Comparison of ENCODE assay signal across 16 cellular contexts in the genomic region with DNA sequence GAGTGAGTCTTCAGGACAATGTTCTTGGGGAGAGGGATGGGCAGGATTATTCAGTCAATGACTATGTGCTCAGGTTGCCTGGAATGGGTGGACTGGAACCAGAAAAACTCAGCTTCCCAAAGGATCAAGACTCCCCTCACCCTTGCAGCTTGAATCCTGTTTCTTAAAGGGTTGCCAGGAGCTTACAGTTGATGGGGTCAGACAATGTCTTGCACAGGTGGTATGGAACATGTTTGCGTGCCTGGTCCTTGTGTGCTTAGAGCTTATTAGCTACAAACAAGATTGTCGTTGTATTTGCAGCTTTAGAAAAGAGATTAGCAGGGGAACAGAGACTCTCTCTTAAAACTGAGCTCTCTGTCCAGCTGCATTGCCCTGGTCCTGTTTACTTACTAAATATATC. TPM values are rescaled to one million over a fixed set of nuclear protein-coding genes. Genes with fewer than 3 reads are reported as not detected.
"Had no signal": no experiment of that assay in that cellular context is flagged by ENCODE, and none has a peak within 500 bp of the region (broad histone marks: within the 10 kb centered on the region; RNA-seq: fewer than 3 reads in every experiment).

No MANE protein-coding gene starts in this region.

- H3K79me2 ChIP-seq: parathyroid adenoma had no signal

- ATAC-seq: body of pancreas; left lung; mucosa of descending colon; naive thymus-derived CD4-positive, alpha-beta T cell; stimulated activated effector memory CD8-positive, alpha-beta T cell treated with anti-CD3 and anti-CD28 coated beads, Interleukin-12 subunit alpha, Interleukin-12 subunit beta, amount 100 ng/mL, for 72 hours had no signal

- H3K4me1 ChIP-seq: body of pancreas, left lung, parathyroid adenoma had no signal

- H3K36me3 ChIP-seq: esophagus squamous epithelium, left lung had no signal

- H3K4me3 ChIP-seq: body of pancreas, coronary artery, esophagus squamous epithelium, left lung, mucosa of descending colon had no signal

- H3K9me3 ChIP-seq: body of pancreas, esophagus squamous epithelium, left lung, mucosa of descending colon had no signal

- H2AFZ ChIP-seq: parathyroid adenoma had no signal

- H3K9ac ChIP-seq: parathyroid adenoma had no signal

- H3K27me3 ChIP-seq: esophagus squamous epithelium, left lung had no signal

- DNase-seq: activated CD4-positive, alpha-beta T cell treated with anti-CD3 and anti-CD28 coated beads for 48 hours; activated CD8-positive, alpha-beta memory T cell treated with anti-CD3 and anti-CD28 coated beads for 24 hours; activated naive CD8-positive, alpha-beta T cell treated with anti-CD3 and anti-CD28 coated beads for 36 hours; amygdala; body of pancreas; esophagus squamous epithelium; hippocampal formation; kidney; left lung; mucosa of descending colon; naive thymus-derived CD4-positive, alpha-beta T cell; stimulated activated CD4-positive, alpha-beta T cell treated with anti-CD3 and anti-CD28 coated beads, Interleukin-1b, Interleukin-23, amount 100 ng/mL, for 48 hours had no signal

- H3K27ac ChIP-seq: body of pancreas, coronary artery, esophagus squamous epithelium, left lung, parathyroid adenoma had no signal

RNA-seq across cellular contexts. Expression of a gene that starts 56.9 kb away (rescaled TPM):
- total RNA-seq: activated naive CD8-positive, alpha-beta T cell treated with anti-CD3 and anti-CD28 coated beads for 36 hours; activated T-helper 1 cell treated with anti-CD3 and anti-CD28 coated beads, Interleukin-12 subunit alpha, Interleukin-12 subunit beta, Interleukin-2, Interleukin-4 antibody, amounts not matched to agents 30 ng/mL and 10 ng/mL and 1 ng/mL, durations not matched to agents 14 hours and 24 hours and 36 hours; naive thymus-derived CD4-positive, alpha-beta T cell had no signal
- polyA plus RNA-seq: naive thymus-derived CD4-positive, alpha-beta T cell had no signal
